ENCODE assay signal across 13 cellular contexts in the genomic region with DNA sequence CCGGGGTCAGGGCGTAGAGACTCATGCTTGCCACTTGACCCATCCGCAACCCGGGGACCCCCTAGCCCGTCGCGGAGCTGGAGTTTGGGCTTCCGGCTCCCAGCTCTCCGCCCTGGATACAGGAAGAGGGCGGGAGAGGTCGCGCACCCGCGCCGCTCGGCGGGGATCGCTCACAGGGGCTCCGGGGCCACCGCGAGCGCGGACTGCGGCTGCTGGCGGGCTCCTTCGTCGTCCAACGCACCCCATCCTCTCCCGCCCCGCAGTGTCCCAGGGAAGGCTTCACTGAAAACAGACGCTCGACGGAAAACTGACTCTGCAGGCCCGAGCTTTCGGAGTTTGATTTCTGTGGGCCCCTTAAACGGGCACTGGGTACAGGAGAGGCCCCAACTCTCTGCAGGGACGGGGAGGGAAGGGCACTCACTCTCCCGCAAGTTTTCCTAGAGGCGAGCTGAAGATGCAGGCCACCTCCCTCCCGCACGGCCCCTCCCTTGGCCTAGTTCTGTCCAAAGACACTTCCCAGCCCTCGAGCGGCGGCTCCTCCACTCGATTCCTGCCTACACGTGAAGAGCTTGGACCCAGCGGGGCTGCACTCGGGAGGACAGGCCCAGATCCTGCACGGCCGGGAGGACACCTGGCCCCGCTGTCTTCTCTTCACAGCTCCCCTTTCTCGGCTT. TPM values are rescaled to one million over a fixed set of nuclear protein-coding genes. Genes with fewer than 3 reads are reported as not detected.
DNase-seq lines count a peak whose midpoint lies in the region; ATAC-seq, FAIRE-seq and TF ChIP-seq lines count a peak whose summit lies in the region.
"Had no signal": no experiment of that assay in that cellular context is flagged by ENCODE, and none has a peak within 500 bp of the region (broad histone marks: within the 10 kb centered on the region; RNA-seq: fewer than 3 reads in every experiment).

No MANE protein-coding gene starts in this region.

- H3K9me3 ChIP-seq in HUES48 (ENCODE audit: control insufficient read depth, insufficient read depth, low read length): no peaks in the 10 kb centered on the region
- no peaks in the 10 kb centered on the region for H3K9me3 ChIP-seq in effector memory CD4-positive, alpha-beta T cell (ENCODE audit: control insufficient read depth, low read length)
- H3K9me3 ChIP-seq in neural progenitor cell (ENCODE audit: low read depth): no peaks in the 10 kb centered on the region
- H3K9me3 ChIP-seq in small intestine (ENCODE audit: control insufficient read depth, low read depth): no peaks in the 10 kb centered on the region

- no peak for TF ChIP-seq CTCF in neural progenitor cell (IDR thresholded peaks at IDR 0.05)
- no peak for TF ChIP-seq CTCF in CD14-positive monocyte (IDR thresholded peaks at IDR 0.05)

- H3K9me3 Mint-ChIP-seq in neural progenitor cell: peaks cover 3% of the 10 kb centered on the region
- H3K9me3 Mint-ChIP-seq in CD14-positive monocyte: peaks cover 0 to 44% (median 22%) of the 10 kb centered on the region in 7 donors

- H3K79me2 ChIP-seq in neural progenitor cell (ENCODE audit: low read depth): no peaks in the 10 kb centered on the region

- no peak overlapping the region for H2AFZ ChIP-seq in neural progenitor cell (replicated peaks)

- H4K20me1 ChIP-seq in neural progenitor cell (ENCODE audit: low read depth): peaks cover 80% of the 10 kb centered on the region

- no peak for FAIRE-seq in small intestine (lab: Jason Lieb, UNC)

- peaks cover 100% of the 10 kb centered on the region for H3K27me3 ChIP-seq in HUES48 (ENCODE audit: control insufficient read depth, insufficient read depth, low read length)
- H3K27me3 ChIP-seq in effector memory CD4-positive, alpha-beta T cell (replicated peaks; ENCODE audit: control insufficient read depth, insufficient read depth, low read length, poor library complexity, severe bottlenecking): peaks cover 75% of the 10 kb centered on the region
- H3K27me3 ChIP-seq in neural progenitor cell: peaks cover 100% of the 10 kb centered on the region
- peaks cover 12 to 66% of the 10 kb centered on the region in 2 donors for H3K27me3 ChIP-seq in small intestine (ENCODE audit: control insufficient read depth in 2 of 2, insufficient read depth in 2 of 2, low read length in 2 of 2)

- intact Hi-C loops in CD14-positive monocyte (cut with micrococcal nuclease): no loop called here

- H3K4me3 Mint-ChIP-seq in neural progenitor cell: peak overlapping the region; percentile 72
- peak overlapping the region in 1 of 2 donors; percentile 91 for H3K4me3 Mint-ChIP-seq in CD14-positive monocyte

- H3K27ac Mint-ChIP-seq in neural progenitor cell (no peak overlapping the region), CD14-positive monocyte (no peak overlapping the region)
- H3K27ac Mint-ChIP-seq: memory B cell had no signal

- H3K9ac ChIP-seq in HUES48 (ENCODE audit: low read depth, low read length): no peak overlapping the region; the same call in 1 of the 2 replicates
- no peak overlapping the region for H3K9ac ChIP-seq in neural progenitor cell

- H3K4me1 ChIP-seq in HUES48 (ENCODE audit: control insufficient read depth, insufficient read depth, low read length) (peaks cover 60% of the 10 kb centered on the region), neural progenitor cell (peaks cover 59% of the 10 kb centered on the region), small intestine (ENCODE audit: control insufficient read depth in 2 of 2, insufficient read depth in 1 of 2, low read depth in 1 of 2, low read length in 1 of 2) (peaks cover 2 to 3% of the 10 kb centered on the region in 2 donors)
- H3K4me1 ChIP-seq in effector memory CD4-positive, alpha-beta T cell (ENCODE audit: control insufficient read depth, insufficient read depth, low read length, poor library complexity, severe bottlenecking): peaks cover 37% of the 10 kb centered on the region

- H3K4me1 Mint-ChIP-seq in neural progenitor cell: peaks cover 45% of the 10 kb centered on the region
- peaks cover 28% of the 10 kb centered on the region for H3K4me1 Mint-ChIP-seq in CD14-positive monocyte

- H3K27me3 Mint-ChIP-seq in neural progenitor cell (ENCODE audit: insufficient read depth, low read depth) (peaks cover 90% of the 10 kb centered on the region), CD14-positive monocyte (ENCODE audit: low read depth in 3 of 3) (peaks cover 91 to 94% (median 93%) of the 10 kb centered on the region in 3 donors)

- DNase-seq in COLO668 (lab: John Stamatoyannopoulos, UW; ENCODE audit: unreplicated experiment) (peak; percentile 30), neural progenitor cell (ENCODE audit: low spot score) (peak; percentile 60), SIG-M5 (lab: John Stamatoyannopoulos, UW) (no peak), small intestine (no peak), CD14-positive monocyte (ENCODE audit: low spot score) (no peak)
- DNase-seq in effector memory CD4-positive, alpha-beta T cell: no peak
- DNase-seq: DMS79; NCI-H1048; stimulated activated naive CD4-positive, alpha-beta T cell treated with Interleukin-2 at 50 U/mL for 16 hours had no signal

- peak overlapping the region; percentile 75 for H3K4me2 ChIP-seq in neural progenitor cell

- no peak overlapping the region for H3K27ac ChIP-seq in HUES48 (ENCODE audit: low read depth, low read length)
- no peak overlapping the region for H3K27ac ChIP-seq in effector memory CD4-positive, alpha-beta T cell (ENCODE audit: insufficient read depth, low read length, poor library complexity, severe bottlenecking)
- H3K27ac ChIP-seq in neural progenitor cell: no peak overlapping the region
- no peak overlapping the region for H3K27ac ChIP-seq in small intestine (ENCODE audit: low read depth in 1 of 2, low read length in 1 of 2)

- H3K4me3 ChIP-seq in HUES48 (ENCODE audit: low read depth, low read length) (peak overlapping the region; percentile 70), neural progenitor cell (peak overlapping the region; percentile 37), small intestine (ENCODE audit: low read depth in 1 of 2, low read length in 2 of 2) (no peak overlapping the region)
- peak overlapping the region; percentile 37 for H3K4me3 ChIP-seq in effector memory CD4-positive, alpha-beta T cell (ENCODE audit: insufficient read depth, low read depth, low read length, poor library complexity, severe bottlenecking)

- 5 to 18% (median 17%) methylated on average over 51 to 52 of the region's 52 CpGs for WGBS in small intestine, 3 donors

- no peaks in the 10 kb centered on the region for H3K36me3 Mint-ChIP-seq in neural progenitor cell
- peaks cover 0 to 3% of the 10 kb centered on the region in 2 donors for H3K36me3 Mint-ChIP-seq in CD14-positive monocyte
- H3K36me3 Mint-ChIP-seq: memory B cell had no signal

- ATAC-seq in GM18511 (IDR thresholded peaks at IDR 0.05; ENCODE audit: unreplicated experiment): no peak

- H3K36me3 ChIP-seq in HUES48 (ENCODE audit: control insufficient read depth, insufficient read depth, low read length) (no peaks in the 10 kb centered on the region), neural progenitor cell (no peaks in the 10 kb centered on the region), small intestine (ENCODE audit: control insufficient read depth in 2 of 2, insufficient read depth in 2 of 2, low read length in 2 of 2) (no peaks in the 10 kb centered on the region)
- H3K36me3 ChIP-seq in effector memory CD4-positive, alpha-beta T cell (ENCODE audit: control insufficient read depth, insufficient read depth, low read length): no peaks in the 10 kb centered on the region

- H3F3A ChIP-seq in neural progenitor cell (ENCODE audit: low read depth): peaks cover 46% of the 10 kb centered on the region

RNA-seq across cellular contexts. Expression of a gene that starts 5.3 kb away (rescaled TPM):
- total RNA-seq in neural progenitor cell (ENCODE audit: low replicate concordance): not detected in 2 replicates
- polyA plus RNA-seq in small intestine (not detected), CD14-positive monocyte (not detected)
- total RNA-seq: T-helper 2 cell treated with Interferon-gamma antibody and Interleukin-4, amounts not matched to agents 100 ng/mL and 5 ng/mL, for 36 hours had no signal

Comparison
In these comparisons a context has a peak if more than half of its experiments do, and no peak if none do; other contexts are left out.
1. DNase-seq: peak in COLO668 (single experiment) and neural progenitor cell (single experiment); none in effector memory CD4-positive, alpha-beta T cell (0 of 3), SIG-M5 (single experiment), small intestine (single experiment) and CD14-positive monocyte (single experiment).
2. H3K4me3 ChIP-seq: peak in HUES48 (single experiment), effector memory CD4-positive, alpha-beta T cell (single experiment) and neural progenitor cell (single experiment); none in small intestine (0 of 2).